17 cellular contexts compared by ENCODE assay signal in the genomic region with DNA sequence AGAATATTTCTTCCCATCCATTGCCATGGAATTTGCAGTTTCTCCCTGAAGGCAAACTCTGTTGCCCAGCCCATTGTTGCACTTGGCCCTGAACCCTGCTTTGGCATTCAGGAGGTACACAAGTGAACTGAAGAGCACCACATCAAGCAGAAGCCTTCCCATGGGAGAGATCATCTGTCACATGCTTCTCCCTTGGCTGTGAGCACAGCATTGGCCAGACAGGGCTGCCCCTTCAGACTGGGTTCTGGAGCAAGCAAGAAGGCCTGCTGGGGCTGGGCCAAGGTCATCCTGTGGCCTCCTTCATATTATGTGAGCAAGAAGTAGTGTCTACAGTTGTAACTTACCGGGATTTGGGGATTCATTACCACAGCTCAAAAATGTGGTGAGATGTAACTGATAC. TPM values are rescaled to one million over a fixed set of nuclear protein-coding genes. Genes with fewer than 3 reads are reported as not detected.
DNase-seq lines count a peak whose midpoint lies in the region; ATAC-seq, FAIRE-seq and TF ChIP-seq lines count a peak whose summit lies in the region.
"Had no signal": no experiment of that assay in that cellular context is flagged by ENCODE, and none has a peak within 500 bp of the region (broad histone marks: within the 10 kb centered on the region; RNA-seq: fewer than 3 reads in every experiment).

No MANE protein-coding gene starts in this region.

- DNase-seq in SJCRH30: peak; percentile 19 to 20
- peak; percentile 15 for DNase-seq in SK-MEL-5 (ENCODE audit: low read depth, low spot score)
- no peak for DNase-seq in H1 (ENCODE audit: low read depth in 1 of 2, low spot score in 2 of 2)
- DNase-seq in activated naive CD8-positive, alpha-beta T cell treated with anti-CD3 and anti-CD28 coated beads, Interleukin-2, amount 50 U/mL, for 24 hours: no peak
- DNase-seq in NK-92 treated with Interleukin-12 subunit alpha and Interleukin-12 subunit beta, amount 100 ng/mL, for 24 hours (lab: John Stamatoyannopoulos, UW): no peak
- DNase-seq in NCI-H345 (lab: John Stamatoyannopoulos, UW): no peak
- DNase-seq: Calu3; CD4-positive, alpha-beta memory T cell; COR-L47; DMS53; DMS79 treated with DMSO at 0.1 percent for 48 hours; GF-D8; GOT3; H7; HCEC 1CT had no signal

- TF ChIP-seq CTCF in H1 (IDR thresholded peaks at IDR 0.05; ENCODE audit: control extremely low read depth in 1 of 3, insufficient read depth in 1 of 3, low read depth in 1 of 3, low read length in 3 of 3): no peak

- H3K79me2 ChIP-seq in H1 (ENCODE audit: control insufficient read depth in 1 of 2, insufficient read depth in 2 of 2, low read length in 2 of 2): no peaks in the 10 kb centered on the region

- POLR2A ChIA-PET in H1 (lab: Charles Lee; ENCODE audit: partially characterized antibody): no interaction called here

- no peak overlapping the region for H2BK5ac ChIP-seq in H1 (ENCODE audit: low read depth, low read length)

- H3K9me3 ChIP-seq in SJCRH30 (replicated peaks) (no peaks in the 10 kb centered on the region), H1 (ENCODE audit: insufficient read depth in 2 of 2, low read depth in 1 of 2, low read length in 1 of 2) (no peaks in the 10 kb centered on the region)

- no peak overlapping the region for H2BK15ac ChIP-seq in H1 (ENCODE audit: low read length)

- H3K14ac ChIP-seq in H1 (ENCODE audit: insufficient read length): no peak overlapping the region

- H4K91ac ChIP-seq in H1 (replicated peaks; ENCODE audit: insufficient read length, low read length): no peak overlapping the region

- no peak overlapping the region for H3K27ac ChIP-seq in SJCRH30
- no peak overlapping the region for H3K27ac ChIP-seq in H1 (ENCODE audit: low read depth, low read length)

- no peaks in the 10 kb centered on the region for H3K27me3 ChIP-seq in SJCRH30
- H3K27me3 ChIP-seq in H1 (replicated peaks in 1 of 4; ENCODE audit: control insufficient read depth in 3 of 4, extremely low read depth in 1 of 4, insufficient read depth in 3 of 4, low read length in 3 of 4): no peaks in the 10 kb centered on the region

- H2AFZ ChIP-seq in H1 (ENCODE audit: low read length): no peak overlapping the region

- H3K27ac Mint-ChIP-seq in activated naive CD8-positive, alpha-beta T cell treated with anti-CD3 and anti-CD28 coated beads, Interleukin-2, amount 50 U/mL, for 24 hours: no peak overlapping the region
- H3K27ac Mint-ChIP-seq: CD4-positive, alpha-beta memory T cell had no signal

- H3K23me2 ChIP-seq in H1 (ENCODE audit: low read depth, low read length): no peaks in the 10 kb centered on the region; the same call in 1 of the 2 replicates

- no peak overlapping the region for H3K9ac ChIP-seq in H1 (replicated peaks in 1 of 4; ENCODE audit: extremely low read depth in 1 of 4, low read depth in 3 of 4, low read length in 3 of 4)

- no peak overlapping the region for H2BK20ac ChIP-seq in H1 (ENCODE audit: low read length)

- CTCF ChIA-PET in H1 (lab: Charles Lee; ENCODE audit: partially characterized antibody): no interaction called here

- no peak for TF ChIP-seq POLR2A in H1 (IDR thresholded peaks at IDR 0.05; ENCODE audit: control extremely low read depth in 1 of 2, low read depth in 2 of 2, low read length in 2 of 2)

- no peak for TF ChIP-seq RAD21 in H1 (IDR thresholded peaks at IDR 0.05 in 1 of 2, conservative IDR thresholded peaks at IDR 0.05 in 1 of 2; ENCODE audit: low read depth in 2 of 2, low read length in 2 of 2)

- no peaks in the 10 kb centered on the region for H3K27me3 Mint-ChIP-seq in activated naive CD8-positive, alpha-beta T cell treated with anti-CD3 and anti-CD28 coated beads, Interleukin-2, amount 50 U/mL, for 24 hours
- H3K27me3 Mint-ChIP-seq: CD4-positive, alpha-beta memory T cell had no signal

- H3K9me3 Mint-ChIP-seq in activated naive CD8-positive, alpha-beta T cell treated with anti-CD3 and anti-CD28 coated beads, Interleukin-2, amount 50 U/mL, for 24 hours: no peaks in the 10 kb centered on the region

- no peak for TF ChIP-seq EP300 in H1 (IDR thresholded peaks at IDR 0.05; ENCODE audit: borderline replicate concordance in 1 of 2, low read depth in 2 of 2, low read length in 2 of 2)

- no peaks in the 10 kb centered on the region for H4K20me1 ChIP-seq in H1 (replicated peaks in 1 of 2; ENCODE audit: control insufficient read depth in 1 of 2, insufficient read depth in 2 of 2, low read length in 2 of 2)

- no peak overlapping the region for H3K56ac ChIP-seq in H1 (replicated peaks; ENCODE audit: insufficient read length, low read depth, low read length)

- H3K4me1 ChIP-seq in SJCRH30 (no peaks in the 10 kb centered on the region), H1 (replicated peaks in 1 of 4; ENCODE audit: control insufficient read depth in 3 of 4, insufficient read depth in 4 of 4, low read length in 3 of 4) (no peaks in the 10 kb centered on the region)

- H3K4me3 ChIP-seq in SJCRH30 (no peak overlapping the region), H1 (ENCODE audit: extremely low read depth in 1 of 4, insufficient read depth in 2 of 4, low read depth in 3 of 4, low read length in 4 of 4) (no peak overlapping the region)

- in situ Hi-C loops in SK-MEL-5 (cut with HindIII; ENCODE audit: low pct_unique_long_range_greater_than_20kb, low sequenced_read_pairs): no loop called here

- H4K8ac ChIP-seq in H1 (ENCODE audit: extremely low read depth, insufficient read depth, low read length): no peak overlapping the region

- no peaks in the 10 kb centered on the region for H3K36me3 Mint-ChIP-seq in activated naive CD8-positive, alpha-beta T cell treated with anti-CD3 and anti-CD28 coated beads, Interleukin-2, amount 50 U/mL, for 24 hours (ENCODE audit: low read depth)
- H3K36me3 Mint-ChIP-seq: CD4-positive, alpha-beta memory T cell had no signal

- FAIRE-seq in H1 (lab: Jason Lieb, UNC): peak; percentile 63
- FAIRE-seq: GM12891, GM18507 had no signal

- no peaks in the 10 kb centered on the region for H3K36me3 ChIP-seq in SJCRH30
- no peaks in the 10 kb centered on the region for H3K36me3 ChIP-seq in H1 (ENCODE audit: control insufficient read depth in 2 of 4, insufficient read depth in 4 of 4, low read length in 3 of 4)

- peaks cover 2% of the 10 kb centered on the region for H3K4me1 Mint-ChIP-seq in activated naive CD8-positive, alpha-beta T cell treated with anti-CD3 and anti-CD28 coated beads, Interleukin-2, amount 50 U/mL, for 24 hours

- no peak for ATAC-seq in activated naive CD8-positive, alpha-beta T cell treated with anti-CD3 and anti-CD28 coated beads, Interleukin-2, amount 50 U/mL, for 24 hours

- H3K23ac ChIP-seq in H1 (ENCODE audit: insufficient read length): no peak overlapping the region

- H2AK5ac ChIP-seq in H1 (ENCODE audit: low read depth, low read length): no peak overlapping the region

- no peak overlapping the region for H3K18ac ChIP-seq in H1 (ENCODE audit: extremely low read depth, low read length)

- H2BK12ac ChIP-seq in H1 (ENCODE audit: low read depth, low read length): no peak overlapping the region

- no peak overlapping the region for H4K5ac ChIP-seq in H1 (ENCODE audit: insufficient read length, low read depth, low read length)

- H3K79me1 ChIP-seq in H1 (ENCODE audit: low read depth, low read length): no peaks in the 10 kb centered on the region

- 89% methylated on average over 1 of the region's 1 CpG; no CpG with 5 or more reads in 1 of the 2 experiments for WGBS in H1 (ENCODE audit: extremely low coverage in 1 of 2, insufficient coverage in 1 of 2, insufficient read length in 1 of 2, insufficient replicate concordance in 2 of 2, low coverage in 1 of 2, low lambda C conversion rate in 2 of 2, missing lambda C conversion rate in 1 of 2), 2 experiments

- no peak overlapping the region for H3K4ac ChIP-seq in H1 (replicated peaks; ENCODE audit: insufficient read length, low read depth, low read length)

- H3K4me2 ChIP-seq in H1 (ENCODE audit: insufficient read depth in 1 of 2, low read depth in 2 of 2, low read length in 2 of 2): no peak overlapping the region

- no peak overlapping the region for H2BK120ac ChIP-seq in H1 (replicated peaks; ENCODE audit: low read depth, low read length)

- H3K4me3 Mint-ChIP-seq in activated naive CD8-positive, alpha-beta T cell treated with anti-CD3 and anti-CD28 coated beads, Interleukin-2, amount 50 U/mL, for 24 hours: no peak overlapping the region
- H3K4me3 Mint-ChIP-seq: CD4-positive, alpha-beta memory T cell had no signal

TF ChIP-seq in H1, 55 proteins besides CTCF, POLR2A, EP300 and RAD21 (continues in another document):
- TF ChIP-seq KDM4A (IDR thresholded peaks at IDR 0.05; ENCODE audit: low read depth, low read length, severe bottlenecking): no peak
- no peak for TF ChIP-seq TCF12 (IDR thresholded peaks at IDR 0.05; ENCODE audit: low read depth, low read length)
- no peak for TF ChIP-seq SRF (IDR thresholded peaks at IDR 0.05; ENCODE audit: low read depth, low read length)
- no peak for TF ChIP-seq RBBP5 (IDR thresholded peaks at IDR 0.05; ENCODE audit: borderline replicate concordance, low read depth, low read length)
- TF ChIP-seq TEAD4 (IDR thresholded peaks at IDR 0.05; ENCODE audit: low read depth, low read length): no peak
- no peak for TF ChIP-seq TAF7 (optimal IDR thresholded peaks at IDR 0.05; ENCODE audit: borderline replicate concordance, low read depth, low read length)
- no peak for TF ChIP-seq JUND (IDR thresholded peaks at IDR 0.05; ENCODE audit: low read length)
- TF ChIP-seq RFX5 (IDR thresholded peaks at IDR 0.05; ENCODE audit: borderline replicate concordance, low read depth, low read length): no peak
- no peak for TF ChIP-seq MAX (IDR thresholded peaks at IDR 0.05)
- no peak for TF ChIP-seq SIN3A (conservative IDR thresholded peaks at IDR 0.05 in 1 of 2, IDR thresholded peaks at IDR 0.05 in 1 of 2; ENCODE audit: low read depth in 1 of 2, low read length in 2 of 2)
- TF ChIP-seq CHD1 (IDR thresholded peaks at IDR 0.05; ENCODE audit: low read depth, low read length): no peak

RNA-seq across cellular contexts. Expression of gene SCML1, which starts 22.7 kb away (rescaled TPM):
- total RNA-seq in SJCRH30 (2014; rRNA removed; shearing (Covaris generic)): 26.0 and 31.6 TPM in 2 replicates
- total RNA-seq in SK-MEL-5 (2014; rRNA removed; shearing (Covaris generic)): 5.6 and 6.0 TPM in 2 replicates
- polyA plus RNA-seq in SK-MEL-5 (2015; cell fraction: cytosol; rRNA removed): 5.1 and 9.0 TPM in 2 replicates
- polyA plus RNA-seq in SK-MEL-5 (2015; cell fraction: nucleus; rRNA removed): 47.2 and 48.5 TPM in 2 replicates
- total RNA-seq in H1 (2021; fragmentation: NEBNext Ultra II Directional; extraction: Animal tissue kit (Norgen Biotek cat#: 25700)): 2.0 and 2.5 TPM in 2 replicates
- polyA plus RNA-seq in H1 (2011; rRNA removed): 1.4 and 2.2 TPM in 2 replicates
- 2.6 TPM for polyA plus RNA-seq in H1 (2011; cell fraction: cytosol; rRNA removed)
- 2.4 TPM for polyA plus RNA-seq in H1 (2011; cell fraction: nucleus; rRNA removed)
- 1.1 to 1.7 TPM (median 1.5 TPM) in 4 replicates for polyA plus RNA-seq in H1 (2012, experiment 1 of 2)
- polyA plus RNA-seq in H1 (2012, experiment 2 of 2): 0.09 TPM
- 4.3 TPM for polyA plus RNA-seq in H1 (2013, experiment 1 of 2)
- polyA plus RNA-seq in H1 (2013, experiment 2 of 2): 4.3 TPM
- polyA minus RNA-seq in H1 (2011; rRNA and poly(A)+ RNA removed): 3.2 and 3.4 TPM in 2 replicates
- not detected for polyA minus RNA-seq in H1 (2011; cell fraction: cytosol; rRNA and poly(A)+ RNA removed)
- polyA minus RNA-seq in H1 (2011; cell fraction: nucleus; rRNA and poly(A)+ RNA removed): 1.7 TPM

Comparison
In these comparisons a context has a peak if more than half of its experiments do, and no peak if none do; other contexts are left out.
1. DNase-seq: peak in SJCRH30 (2 of 2) and SK-MEL-5 (single experiment); none in H1 (0 of 2), activated naive CD8-positive, alpha-beta T cell treated with anti-CD3 and anti-CD28 coated beads, Interleukin-2, amount 50 U/mL, for 24 hours (single experiment), NK-92 treated with Interleukin-12 subunit alpha and Interleukin-12 subunit beta, amount 100 ng/mL, for 24 hours (single experiment) and NCI-H345 (single experiment).